2 cellular contexts compared by ENCODE assay signal in the genomic region with DNA sequence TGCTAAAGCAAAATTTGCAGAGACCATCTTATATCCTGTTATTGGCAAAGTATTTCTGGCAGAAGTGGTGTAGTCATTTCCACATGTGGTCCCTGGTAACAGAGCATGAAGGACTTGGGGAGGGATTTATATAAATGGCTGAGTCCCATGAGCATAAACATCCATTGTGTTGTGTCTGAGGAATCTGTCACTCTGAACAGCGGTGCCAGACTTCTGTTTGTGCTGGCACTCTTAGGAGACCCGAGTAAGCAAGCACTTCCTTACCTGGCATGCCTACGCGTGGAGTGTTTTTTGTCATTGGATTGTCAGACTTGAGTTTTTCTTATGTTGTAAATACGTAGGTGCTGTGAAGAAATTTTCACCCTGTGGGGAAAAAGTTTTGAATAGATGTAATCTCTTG.
TF ChIP-seq lines count a peak whose summit lies in the region.

No MANE protein-coding gene starts in this region.

TF ChIP-seq in endothelial cell of umbilical vein, 7 proteins besides CTCF, POLR2A, EP300 and RAD21:
- no peak for TF ChIP-seq JUN (IDR thresholded peaks at IDR 0.05; ENCODE audit: borderline replicate concordance, insufficient read depth, insufficient read length, low read depth)

TF ChIP-seq in SK-N-SH treated with all-trans-retinoic acid at 6 μM for 48 hours, 23 proteins besides CTCF, POLR2A, EP300 and RAD21:
- TF ChIP-seq RARB (CRISPR knock-in tag; IDR thresholded peaks at IDR 0.05) (no peak), PPARA (CRISPR knock-in tag; IDR thresholded peaks at IDR 0.05; ENCODE audit: borderline replicate concordance) (no peak), BACH2 (CRISPR knock-in tag; IDR thresholded peaks at IDR 0.05; ENCODE audit: borderline replicate concordance) (no peak), TSHZ2 (CRISPR knock-in tag; IDR thresholded peaks at IDR 0.05) (no peak), CREB5 (CRISPR knock-in tag; IDR thresholded peaks at IDR 0.05; ENCODE audit: low read depth) (no peak)
TF ChIP-seq in SK-N-SH treated with all-trans-retinoic acid at 6 μM for 48 hours: peak in this region for 0.
